ENCODE assay signal across 28 cellular contexts in genomic region chr1:236654511-236654910, GRCh38.
"Had no signal": no experiment of that assay in that cellular context is flagged by ENCODE, and none has a peak within 500 bp of the region (broad histone marks: within the 10 kb centered on the region; RNA-seq: fewer than 3 reads in every experiment).

No MANE protein-coding gene starts in this region.

- H3K4me1 ChIP-seq: stomach, suprapubic skin, testis, thyroid gland, tibial nerve, transverse colon, upper lobe of left lung, upper lobe of right lung, uterus, vagina had no signal

- DNase-seq: stimulated activated CD4-positive, alpha-beta T cell treated with anti-CD3 and anti-CD28 coated beads, Interleukin-2, amount 100 ng/mL, for 48 hours; stimulated activated CD4-positive, alpha-beta T cell treated with anti-CD3 and anti-CD28 coated beads, Interleukin-4, amount 100 ng/mL, for 1 hour; stimulated activated CD4-positive, alpha-beta T cell treated with anti-CD3 and anti-CD28 coated beads, Interleukin-4, amount 100 ng/mL, for 24 hours; stimulated activated CD4-positive, alpha-beta T cell treated with anti-CD3 and anti-CD28 coated beads, Interleukin-4, amount 100 ng/mL, for 4 hours; stimulated activated CD8-positive, alpha-beta memory T cell treated with anti-CD3 and anti-CD28 coated beads, Interleukin-4, amount 100 ng/mL, for 48 hours; stimulated activated naive B cell treated with anti-CD40 and anti-IgM and Interleukin-4, amounts not matched to agents 10 μg/mL and 1 μg/mL and 100 μg/mL, for 72 hours; stimulated activated naive CD4-positive, alpha-beta T cell; stimulated activated naive CD4-positive, alpha-beta T cell treated with Interleukin-2 at 50 U/mL for 16 hours; stimulated activated naive CD8-positive, alpha-beta T cell treated with anti-CD3 and anti-CD28 coated beads, Interleukin-15, amount 100 ng/mL, for 72 hours; stimulated activated naive CD8-positive, alpha-beta T cell treated with anti-CD3 and anti-CD28 coated beads, Interleukin-15, Interleukin-2, amounts not matched to agents 100 U/mL and 50 U/mL, for 24 hours; stomach; substantia nigra; testis; thyroid gland; tibial artery; transverse colon; trophoblast cell; upper lobe of left lung; upper lobe of right lung; uterus had no signal

- H3K27ac Mint-ChIP-seq: stimulated activated effector memory CD8-positive, alpha-beta T cell treated with anti-CD3 and anti-CD28 coated beads, Interleukin-12 subunit alpha, Interleukin-12 subunit beta, amount 100 ng/mL, for 72 hours; stimulated activated memory B cell treated with anti-CD40 and anti-IgM and Interleukin-4, amounts not matched to agents 10 μg/mL and 1 μg/mL and 100 μg/mL, for 72 hours; stimulated activated naive B cell treated with anti-CD40 and anti-IgM and Interleukin-4, amounts not matched to agents 10 μg/mL and 1 μg/mL and 100 μg/mL, for 72 hours; stimulated activated naive CD8-positive, alpha-beta T cell treated with anti-CD3 and anti-CD28 coated beads, Interleukin-15, amount 100 ng/mL, for 72 hours; stimulated activated naive CD8-positive, alpha-beta T cell treated with anti-CD3 and anti-CD28 coated beads, Interleukin-15, Interleukin-2, amounts not matched to agents 100 ng/mL and 50 ng/mL, for 24 hours; type B pancreatic cell had no signal

- H3K9me3 Mint-ChIP-seq: stimulated activated effector memory CD8-positive, alpha-beta T cell treated with anti-CD3 and anti-CD28 coated beads, Interleukin-12 subunit alpha, Interleukin-12 subunit beta, amount 100 ng/mL, for 72 hours; stimulated activated naive B cell treated with anti-CD40 and anti-IgM and Interleukin-4, amounts not matched to agents 10 μg/mL and 1 μg/mL and 100 μg/mL, for 72 hours; stimulated activated naive CD8-positive, alpha-beta T cell treated with anti-CD3 and anti-CD28 coated beads, Interleukin-15, amount 100 ng/mL, for 72 hours; stimulated activated naive CD8-positive, alpha-beta T cell treated with anti-CD3 and anti-CD28 coated beads, Interleukin-15, Interleukin-2, amounts not matched to agents 100 ng/mL and 50 ng/mL, for 24 hours; type B pancreatic cell had no signal

- H3K36me3 ChIP-seq: stomach, suprapubic skin, thoracic aorta, thyroid gland, tibial artery, tibial nerve, transverse colon, upper lobe of left lung, upper lobe of right lung, uterus, vagina had no signal

- H3K27me3 ChIP-seq: stomach, suprapubic skin, testis, thyroid gland, tibial nerve, transverse colon, upper lobe of left lung, upper lobe of right lung, uterus, vagina had no signal

- ATAC-seq: stimulated activated effector memory CD8-positive, alpha-beta T cell treated with anti-CD3 and anti-CD28 coated beads, Interleukin-12 subunit alpha, Interleukin-12 subunit beta, amount 100 ng/mL, for 72 hours; stimulated activated memory B cell treated with anti-CD40 and anti-IgM and Interleukin-4, amounts not matched to agents 10 μg/mL and 1 μg/mL and 100 μg/mL, for 72 hours; stimulated activated naive B cell treated with anti-CD40 and anti-IgM and Interleukin-4, amounts not matched to agents 10 μg/mL and 1 μg/mL and 100 μg/mL, for 72 hours; stimulated activated naive CD8-positive, alpha-beta T cell treated with anti-CD3 and anti-CD28 coated beads, Interleukin-15, amount 100 ng/mL, for 72 hours; stimulated activated naive CD8-positive, alpha-beta T cell treated with anti-CD3 and anti-CD28 coated beads, Interleukin-15, Interleukin-2, amounts not matched to agents 100 U/mL and 50 U/mL, for 24 hours; upper lobe of right lung had no signal

- H3K9me3 ChIP-seq: stomach, suprapubic skin, testis, thoracic aorta, thyroid gland, tibial artery, tibial nerve, transverse colon, upper lobe of left lung, upper lobe of right lung, uterus, vagina had no signal

- H3K4me1 Mint-ChIP-seq: stimulated activated effector memory CD8-positive, alpha-beta T cell treated with anti-CD3 and anti-CD28 coated beads, Interleukin-12 subunit alpha, Interleukin-12 subunit beta, amount 100 ng/mL, for 72 hours; stimulated activated memory B cell treated with anti-CD40 and anti-IgM and Interleukin-4, amounts not matched to agents 10 μg/mL and 1 μg/mL and 100 μg/mL, for 72 hours; stimulated activated naive B cell treated with anti-CD40 and anti-IgM and Interleukin-4, amounts not matched to agents 10 μg/mL and 1 μg/mL and 100 μg/mL, for 72 hours; stimulated activated naive CD8-positive, alpha-beta T cell treated with anti-CD3 and anti-CD28 coated beads, Interleukin-15, amount 100 ng/mL, for 72 hours had no signal

- H3K4me3 ChIP-seq: stomach, suprapubic skin, testis, thoracic aorta, thyroid gland, tibial artery, tibial nerve, transverse colon, upper lobe of left lung, upper lobe of right lung, uterus, vagina had no signal

- H3K4me3 Mint-ChIP-seq: stimulated activated effector memory CD8-positive, alpha-beta T cell treated with anti-CD3 and anti-CD28 coated beads, Interleukin-12 subunit alpha, Interleukin-12 subunit beta, amount 100 ng/mL, for 72 hours; stimulated activated memory B cell treated with anti-CD40 and anti-IgM and Interleukin-4, amounts not matched to agents 10 μg/mL and 1 μg/mL and 100 μg/mL, for 72 hours; stimulated activated naive B cell treated with anti-CD40 and anti-IgM and Interleukin-4, amounts not matched to agents 10 μg/mL and 1 μg/mL and 100 μg/mL, for 72 hours; stimulated activated naive CD8-positive, alpha-beta T cell treated with anti-CD3 and anti-CD28 coated beads, Interleukin-15, amount 100 ng/mL, for 72 hours; stimulated activated naive CD8-positive, alpha-beta T cell treated with anti-CD3 and anti-CD28 coated beads, Interleukin-15, Interleukin-2, amounts not matched to agents 100 ng/mL and 50 ng/mL, for 24 hours; type B pancreatic cell had no signal

- H3K36me3 Mint-ChIP-seq: stimulated activated effector memory CD8-positive, alpha-beta T cell treated with anti-CD3 and anti-CD28 coated beads, Interleukin-12 subunit alpha, Interleukin-12 subunit beta, amount 100 ng/mL, for 72 hours; stimulated activated memory B cell treated with anti-CD40 and anti-IgM and Interleukin-4, amounts not matched to agents 10 μg/mL and 1 μg/mL and 100 μg/mL, for 72 hours; stimulated activated naive B cell treated with anti-CD40 and anti-IgM and Interleukin-4, amounts not matched to agents 10 μg/mL and 1 μg/mL and 100 μg/mL, for 72 hours; type B pancreatic cell had no signal

- H3K27ac ChIP-seq: stomach, suprapubic skin, testis, thoracic aorta, thyroid gland, tibial artery, tibial nerve, transverse colon, upper lobe of left lung, upper lobe of right lung, uterus, vagina had no signal
